Comparison of ENCODE assay signal across 8 cellular contexts in the genomic region with DNA sequence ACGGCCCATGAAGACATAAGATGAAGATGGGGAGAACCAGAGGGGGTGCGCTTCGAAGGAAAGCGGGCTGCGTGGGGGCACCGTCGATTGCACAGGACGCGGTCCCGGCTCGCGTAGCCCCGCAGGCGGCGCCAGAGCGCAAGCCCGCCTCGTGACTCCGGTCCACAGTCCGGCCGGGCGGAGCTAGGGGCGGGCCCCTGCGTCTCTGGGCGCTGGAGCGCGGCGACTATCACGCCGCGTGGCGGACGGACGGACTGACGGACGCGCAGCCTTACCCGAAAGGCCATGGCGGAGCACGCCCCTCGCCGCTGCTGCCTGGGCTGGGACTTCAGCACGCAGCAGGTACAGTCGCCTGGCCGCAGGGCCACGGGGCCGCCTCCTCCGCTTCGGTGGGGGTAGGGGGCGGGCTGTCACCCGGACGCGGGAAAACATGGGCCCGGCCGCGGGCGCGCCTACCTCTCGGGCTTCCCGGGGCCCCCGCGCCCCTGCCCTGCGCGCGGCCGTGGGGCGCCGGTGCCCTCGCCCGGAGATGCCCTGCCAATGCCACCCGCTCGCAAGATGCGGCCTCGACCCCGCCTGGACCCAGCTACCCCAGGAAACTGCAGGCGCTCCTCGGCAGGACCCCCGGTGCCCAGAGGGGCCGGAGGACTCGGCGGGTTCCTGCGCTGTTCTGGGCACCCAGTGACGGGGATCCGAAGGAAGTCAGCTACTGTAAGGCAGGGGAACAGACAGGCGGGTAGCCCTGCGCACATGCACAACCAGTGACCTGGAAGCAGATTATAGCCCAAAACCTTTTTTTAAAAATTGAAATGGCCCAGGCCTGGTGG. TPM values are rescaled to one million over a fixed set of nuclear protein-coding genes. Genes with fewer than 3 reads are reported as not detected.
DNase-seq lines count a peak whose midpoint lies in the region; ATAC-seq, FAIRE-seq and TF ChIP-seq lines count a peak whose summit lies in the region.

XYLB (plus strand) TSS at position 202 of the 827 bp plus-strand sequence; CDS start at position 286, 84 bp downstream.

- H3F3A ChIP-seq in GM23338 (replicated peaks; ENCODE audit: low read depth): 0 out of 2 replicates have a peak, but pooled peaks cover 3% of the 10 kb centered on the region
- 0 out of 2 replicates have a peak, but pooled peaks cover 3% of the 10 kb centered on the region for H3F3A ChIP-seq in SU-DHL-6 (ENCODE audit: insufficient read depth)

- H3K9me3 ChIP-seq in Karpas-422 (ENCODE audit: low read length) (no peaks in the 10 kb centered on the region), SU-DHL-6 (ENCODE audit: insufficient read depth, low read length) (no peaks in the 10 kb centered on the region), psoas muscle (no peaks in the 10 kb centered on the region)

- peaks cover 2% of the 10 kb centered on the region; the same call in 1 of the 3 replicates for H3K4me1 Mint-ChIP-seq in GM23338
- H3K4me1 Mint-ChIP-seq in activated naive CD8-positive, alpha-beta T cell treated with anti-CD3 and anti-CD28 coated beads, Interleukin-2, amount 50 U/mL, for 24 hours: peaks cover 5% of the 10 kb centered on the region

- no peaks in the 10 kb centered on the region for H3K36me3 ChIP-seq in GM06990 (ENCODE audit: control insufficient read depth, insufficient read depth, low read length)
- no peaks in the 10 kb centered on the region for H3K36me3 ChIP-seq in GM23338 (ENCODE audit: insufficient read depth)
- H3K36me3 ChIP-seq in Karpas-422 (ENCODE audit: insufficient read depth, low read length): no peaks in the 10 kb centered on the region
- 0 out of 2 replicates have a peak, but pooled peaks cover 4% of the 10 kb centered on the region for H3K36me3 ChIP-seq in SU-DHL-6 (ENCODE audit: low read length)
- no peaks in the 10 kb centered on the region for H3K36me3 ChIP-seq in psoas muscle (ENCODE audit: insufficient read depth in 1 of 2, low read depth in 1 of 2)

- intact Hi-C loops in left ventricle myocardium superior (cut with micrococcal nuclease) (loop anchor here (5.0 kb wide), 1 partner anchor 136 kb away; no protein-coding TSS in a partner anchor), psoas muscle (cut with DNase I) (loop anchor here (2.0 to 5.0 kb wide), 2 partner anchors 116 to 132 kb away; no protein-coding TSS in a partner anchor)

- no peak within 1 kb of the TSS for H3K9ac ChIP-seq in Karpas-422 (ENCODE audit: low read length)
- peak within 1 kb of the TSS; percentile 74 for H3K9ac ChIP-seq in SU-DHL-6 (ENCODE audit: low read length)

- H3K9me2 ChIP-seq in GM23338 (ENCODE audit: insufficient read depth): no peaks in the 10 kb centered on the region
- no peaks in the 10 kb centered on the region for H3K9me2 ChIP-seq in Karpas-422 (replicated peaks; ENCODE audit: insufficient read depth, low read length)
- H3K9me2 ChIP-seq in SU-DHL-6 (replicated peaks; ENCODE audit: insufficient read depth, low read length): no peaks in the 10 kb centered on the region

- H3K4me3 ChIP-seq in GM06990 (replicated peaks; ENCODE audit: low read depth, low read length) (peak within 1 kb of the TSS; percentile 77), GM23338 (peak within 1 kb of the TSS; percentile 77), Karpas-422 (ENCODE audit: low read length) (no peak within 1 kb of the TSS), SU-DHL-6 (ENCODE audit: insufficient read depth, low read length, poor library complexity, severe bottlenecking) (peak within 1 kb of the TSS; percentile 77), psoas muscle (peak within 1 kb of the TSS; percentile 88)

- peak; percentile 97 for FAIRE-seq in urothelium cell line (lab: Jason Lieb, UNC)

- H3K27me3 Mint-ChIP-seq in GM23338 (ENCODE audit: insufficient read depth, low read depth, poor library complexity): peaks cover 21% of the 10 kb centered on the region
- peaks cover 2% of the 10 kb centered on the region for H3K27me3 Mint-ChIP-seq in activated naive CD8-positive, alpha-beta T cell treated with anti-CD3 and anti-CD28 coated beads, Interleukin-2, amount 50 U/mL, for 24 hours

- DNase-seq in GM06990 (ENCODE audit: extremely low read depth, insufficient read length): peak; percentile 91
- DNase-seq in GM23338 (ENCODE audit: low spot score): peak; percentile 87
- DNase-seq in Karpas-422: peak; percentile 75
- peak; percentile 87 for DNase-seq in activated naive CD8-positive, alpha-beta T cell treated with anti-CD3 and anti-CD28 coated beads, Interleukin-2, amount 50 U/mL, for 24 hours
- DNase-seq in left ventricle myocardium superior: peak; percentile 95
- peak; percentile 90 to 92 for DNase-seq in psoas muscle
- peak; percentile 94 for DNase-seq in urothelium cell line (ENCODE audit: low spot score)

- 1 to 3% (median 2%) methylated on average over 37 to 86 of the region's 86 CpGs for WGBS in psoas muscle, 3 donors

- H4K20me1 ChIP-seq in GM23338 (replicated peaks; ENCODE audit: insufficient read depth) (peaks cover 5% of the 10 kb centered on the region; the same call in 1 of the 2 replicates), Karpas-422 (ENCODE audit: insufficient read depth, low read depth, low read length) (no peaks in the 10 kb centered on the region), SU-DHL-6 (ENCODE audit: low read depth, low read length) (no peaks in the 10 kb centered on the region)

- TF ChIP-seq CTCF in GM06990 (IDR thresholded peaks at IDR 0.05; ENCODE audit: insufficient read depth, low read length, poor library complexity, severe bottlenecking) (peak; percentile 80), GM23338 (conservative IDR thresholded peaks at IDR 0.05; ENCODE audit: low read depth in 2 of 2) (peak; percentile 47 to 84), SU-DHL-6 (IDR thresholded peaks at IDR 0.05; ENCODE audit: insufficient read depth, low read length, poor library complexity, severe bottlenecking) (peak; percentile 43), psoas muscle (IDR thresholded peaks at IDR 0.05) (peak; percentile 84)

- H3K79me2 ChIP-seq in GM23338 (replicated peaks; ENCODE audit: insufficient read depth) (no peaks in the 10 kb centered on the region), Karpas-422 (ENCODE audit: low read length) (no peaks in the 10 kb centered on the region), SU-DHL-6 (ENCODE audit: insufficient read depth, low read length) (peaks cover 7% of the 10 kb centered on the region)

- H3K9me3 Mint-ChIP-seq in GM23338: no peaks in the 10 kb centered on the region; the same call in 1 of the 3 replicates
- H3K9me3 Mint-ChIP-seq in activated naive CD8-positive, alpha-beta T cell treated with anti-CD3 and anti-CD28 coated beads, Interleukin-2, amount 50 U/mL, for 24 hours: no peaks in the 10 kb centered on the region

- H3K4me1 ChIP-seq in GM23338 (ENCODE audit: insufficient read depth) (no peaks in the 10 kb centered on the region; the same call in 1 of the 2 replicates), Karpas-422 (ENCODE audit: low read length) (peaks cover 2% of the 10 kb centered on the region), psoas muscle (peaks cover 5% of the 10 kb centered on the region)

- H3K27ac ChIP-seq in GM23338 (ENCODE audit: low read depth) (no peak within 1 kb of the TSS), Karpas-422 (ENCODE audit: low read length) (no peak within 1 kb of the TSS), SU-DHL-6 (ENCODE audit: low read depth, low read length) (no peak within 1 kb of the TSS), psoas muscle (peak within 1 kb of the TSS; percentile 44)

- H3K36me3 Mint-ChIP-seq in GM23338 (ENCODE audit: low read depth): peaks cover 8% of the 10 kb centered on the region; the same call in 2 of the 3 replicates
- H3K36me3 Mint-ChIP-seq in activated naive CD8-positive, alpha-beta T cell treated with anti-CD3 and anti-CD28 coated beads, Interleukin-2, amount 50 U/mL, for 24 hours (ENCODE audit: low read depth): peaks cover 7% of the 10 kb centered on the region

- ATAC-seq in GM23338 (peak; percentile 96), left ventricle myocardium superior (peak; percentile 100), psoas muscle (peak; percentile 99 to 100 (median 99))
- ATAC-seq in activated naive CD8-positive, alpha-beta T cell treated with anti-CD3 and anti-CD28 coated beads, Interleukin-2, amount 50 U/mL, for 24 hours: peak; percentile 98

- H2AFZ ChIP-seq in GM23338 (peak within 1 kb of the TSS; percentile 98), Karpas-422 (ENCODE audit: low read length) (no peak within 1 kb of the TSS), SU-DHL-6 (ENCODE audit: low read depth, low read length, severe bottlenecking) (peak within 1 kb of the TSS; percentile 94)

- H3K4me2 ChIP-seq in GM23338 (peak within 1 kb of the TSS; percentile 81), Karpas-422 (ENCODE audit: low read depth, low read length, poor library complexity, severe bottlenecking) (no peak within 1 kb of the TSS), SU-DHL-6 (ENCODE audit: low read depth, low read length, poor library complexity, severe bottlenecking) (peak within 1 kb of the TSS; percentile 61)

- H3K27ac Mint-ChIP-seq in GM23338: no peak within 1 kb of the TSS
- no peak within 1 kb of the TSS for H3K27ac Mint-ChIP-seq in activated naive CD8-positive, alpha-beta T cell treated with anti-CD3 and anti-CD28 coated beads, Interleukin-2, amount 50 U/mL, for 24 hours

- H3K4me3 Mint-ChIP-seq in GM23338: peak within 1 kb of the TSS; percentile 69
- peak within 1 kb of the TSS; percentile 73 for H3K4me3 Mint-ChIP-seq in activated naive CD8-positive, alpha-beta T cell treated with anti-CD3 and anti-CD28 coated beads, Interleukin-2, amount 50 U/mL, for 24 hours

- H3K27me3 ChIP-seq in GM06990 (replicated peaks; ENCODE audit: control insufficient read depth, insufficient read depth, low read length) (no peaks in the 10 kb centered on the region), GM23338 (ENCODE audit: insufficient read depth) (peaks cover 14% of the 10 kb centered on the region), Karpas-422 (ENCODE audit: low read length) (no peaks in the 10 kb centered on the region), SU-DHL-6 (ENCODE audit: low read length) (no peaks in the 10 kb centered on the region), psoas muscle (ENCODE audit: insufficient read depth in 3 of 3, low read length in 2 of 3) (no peaks in the 10 kb centered on the region)

TF ChIP-seq in GM23338, 12 proteins besides CTCF, POLR2A, EP300 and RAD21 (continues in another document):
- no peak for TF ChIP-seq STAT1 (IDR thresholded peaks at IDR 0.05; ENCODE audit: unreplicated experiment)
- TF ChIP-seq CREB1 (CRISPR knock-in tag; IDR thresholded peaks at IDR 0.05; ENCODE audit: low read depth): no peak

RNA-seq across cellular contexts. Expression of gene XYLB, which starts in this region (rescaled TPM):
- 3.0 and 3.3 TPM in 2 replicates for total RNA-seq in GM23338 (2014; rRNA removed; shearing (Covaris generic))
- polyA plus RNA-seq in GM23338 (2016; fragmentation: Nextera tagmentation; extraction: Ambion mirVana) (1.6 and 2.3 TPM in 2 replicates), psoas muscle (under 1 TPM; 0.11 to 0.42 (median 0.34) TPM)
- not detected in 2 replicates for total RNA-seq in Karpas-422 (2014; rRNA removed; shearing (Covaris generic); ENCODE audit: low replicate concordance)
- total RNA-seq in left ventricle myocardium superior (0.45 TPM), psoas muscle (1 to 10 TPM in 3 of 4 donors, under 1 TPM in 1; 0.78 to 1.3 (median 1.3) TPM)

Comparison
In these comparisons a context has a peak if more than half of its experiments do, and no peak if none do; other contexts are left out.
1. Peak in DNase-seq in Karpas-422; RNA of the gene not detected or under 1 TPM.
2. Peak in DNase-seq and ATAC-seq in left ventricle myocardium superior; RNA of the gene not detected or under 1 TPM.